Comparison of ENCODE assay signal across 25 cellular contexts in the genomic region with DNA sequence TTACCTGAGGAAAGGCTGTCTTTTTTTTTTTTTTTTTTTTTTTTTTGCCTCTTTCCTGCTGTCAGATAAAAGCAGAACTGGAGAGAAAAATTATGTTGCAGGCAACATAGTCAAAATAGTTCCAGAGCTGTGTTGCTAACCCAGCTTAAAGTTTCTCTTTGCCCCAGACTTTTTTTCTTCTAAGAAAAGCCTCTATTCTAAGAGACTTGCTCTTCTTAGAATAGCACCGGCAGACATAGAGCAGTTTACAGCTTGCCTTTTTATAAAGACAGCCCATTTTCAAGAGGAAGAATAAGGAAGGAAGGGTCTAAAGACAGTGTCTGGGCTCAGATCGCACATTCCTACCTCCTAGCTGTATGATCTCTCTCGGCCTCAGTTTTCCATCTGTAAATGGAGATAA.
"Had no signal": no experiment of that assay in that cellular context is flagged by ENCODE, and none has a peak within 500 bp of the region (broad histone marks: within the 10 kb centered on the region; RNA-seq: fewer than 3 reads in every experiment).

No MANE protein-coding gene starts in this region.

- H3K9me3 Mint-ChIP-seq: activated B cell treated with CpG ODN at 0.5 μM for 24 hours; activated naive CD4-positive, alpha-beta T cell treated with anti-CD3 and anti-CD28 coated beads for 36 hours; activated T-cell treated with anti-CD3 and anti-CD28 coated beads, Interleukin-2, amount 50 U/mL, for 4 hours; activated T-helper 2 cell treated with anti-CD3 and anti-CD28 coated beads, Interferon-gamma antibody, Interleukin-2, Interleukin-4, amounts not matched to agents 10 μg/mL and 5 μg/mL and 100 μg/mL, durations not matched to agents 14 hours and 24 hours and 36 hours; neural crest cell had no signal

- H3K4me1 ChIP-seq: foreskin keratinocyte, lower lobe of right lung, spleen had no signal

- ATAC-seq: activated CD4-positive, alpha-beta T cell treated with anti-CD3 and anti-CD28 coated beads for 36 hours; activated T-cell treated with anti-CD3 and anti-CD28 coated beads, Interleukin-2, amount 50 U/mL, for 4 hours; foreskin keratinocyte; left lobe of liver; lower lobe of right lung; naive thymus-derived CD4-positive, alpha-beta T cell; stimulated activated naive CD8-positive, alpha-beta T cell treated with anti-CD3 and anti-CD28 coated beads, Interleukin-15, Interleukin-2, amounts not matched to agents 100 U/mL and 50 U/mL, for 24 hours had no signal

- H3K27ac ChIP-seq: brain microvascular endothelial cell, foreskin keratinocyte, lower lobe of right lung, SK-N-MC, spleen, tibial nerve had no signal

- H3K4me1 Mint-ChIP-seq: activated CD4-positive, alpha-beta T cell treated with anti-CD3 and anti-CD28 coated beads for 36 hours; neural crest cell had no signal

- H3K4me3 Mint-ChIP-seq: activated B cell treated with CpG ODN at 0.5 μM for 24 hours; activated CD4-positive, alpha-beta T cell treated with anti-CD3 and anti-CD28 coated beads for 36 hours; activated naive CD4-positive, alpha-beta T cell treated with anti-CD3 and anti-CD28 coated beads for 36 hours; activated T-cell treated with anti-CD3 and anti-CD28 coated beads, Interleukin-2, amount 50 U/mL, for 4 hours; naive thymus-derived CD4-positive, alpha-beta T cell; neural crest cell had no signal

- H3K36me3 ChIP-seq: brain microvascular endothelial cell, lower lobe of right lung, spleen, tibial nerve had no signal

- H3K27ac Mint-ChIP-seq: activated B cell treated with CpG ODN at 0.5 μM for 24 hours; activated CD4-positive, alpha-beta T cell treated with anti-CD3 and anti-CD28 coated beads for 36 hours; activated naive CD4-positive, alpha-beta T cell treated with anti-CD3 and anti-CD28 coated beads for 36 hours; activated T-helper 2 cell treated with anti-CD3 and anti-CD28 coated beads, Interferon-gamma antibody, Interleukin-2, Interleukin-4, amounts not matched to agents 10 μg/mL and 5 μg/mL and 100 μg/mL, durations not matched to agents 14 hours and 24 hours and 36 hours; naive thymus-derived CD4-positive, alpha-beta T cell; progenitor cell of endocrine pancreas had no signal

- DNase-seq: activated B cell treated with CpG ODN at 0.5 μM for 24 hours; activated CD4-positive, alpha-beta T cell treated with anti-CD3 and anti-CD28 coated beads for 36 hours; activated CD8-positive, alpha-beta memory T cell treated with anti-CD3 and anti-CD28 coated beads, Interleukin-2, amount 50 U/mL, for 48 hours; activated naive CD4-positive, alpha-beta T cell treated with anti-CD3 and anti-CD28 coated beads for 36 hours; activated T-cell treated with anti-CD3 and anti-CD28 coated beads, Interleukin-2, amount 50 U/mL, for 4 hours; aorta; brain microvascular endothelial cell; caudate nucleus; dermis blood vessel endothelial cell; effector CD8-positive, alpha-beta T cell; foreskin keratinocyte; lower lobe of right lung; naive thymus-derived CD4-positive, alpha-beta T cell; occipital lobe; retina; spleen; stimulated activated CD4-positive, alpha-beta T cell treated with anti-CD3 and anti-CD28 coated beads, Interleukin-4, amount 100 ng/mL, for 24 hours; stimulated activated naive CD8-positive, alpha-beta T cell treated with anti-CD3 and anti-CD28 coated beads, Interleukin-15, Interleukin-2, amounts not matched to agents 100 U/mL and 50 U/mL, for 24 hours; substantia nigra had no signal

- H3K4me3 ChIP-seq: lower lobe of right lung, SK-N-MC, spleen, tibial nerve had no signal

- H3K9me3 ChIP-seq: lower lobe of right lung, spleen, tibial nerve had no signal

- H3K27me3 ChIP-seq: brain microvascular endothelial cell, tibial nerve had no signal
